Comparison of ENCODE assay signal across 8 cellular contexts in the genomic region with DNA sequence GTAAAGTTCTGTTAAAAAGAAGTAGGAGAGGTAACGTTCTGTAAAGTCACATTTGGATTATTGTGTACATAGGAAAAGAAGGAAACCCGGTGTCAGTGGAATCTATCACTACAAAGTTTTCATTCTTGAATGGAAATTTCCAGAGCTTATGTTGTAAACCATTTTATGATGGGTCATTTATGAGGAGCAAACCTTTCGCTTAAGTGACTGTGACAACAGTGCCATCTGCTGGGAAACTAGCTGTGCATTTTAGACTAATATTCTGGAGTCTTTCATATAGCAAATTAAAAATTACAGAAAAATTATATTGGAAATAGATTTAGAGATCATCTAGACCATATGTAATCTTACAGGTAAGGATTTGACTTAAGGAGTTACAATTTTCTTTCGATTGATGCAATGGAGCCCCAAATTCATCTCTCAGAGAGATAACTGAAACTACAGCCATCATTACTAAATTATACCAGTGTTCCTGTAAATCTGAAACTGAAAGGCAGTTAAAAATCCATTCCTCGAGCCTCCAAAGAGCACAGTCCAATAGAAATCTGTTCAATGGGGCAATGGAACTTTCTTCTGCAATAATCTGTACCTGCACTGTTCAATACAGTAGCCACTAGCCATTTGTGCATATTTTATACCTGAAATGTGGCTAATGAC. TPM values are rescaled to one million over a fixed set of nuclear protein-coding genes. Genes with fewer than 3 reads are reported as not detected.
DNase-seq lines count a peak whose midpoint lies in the region; ATAC-seq, FAIRE-seq and TF ChIP-seq lines count a peak whose summit lies in the region.

No MANE protein-coding gene starts in this region.

- H3K27me3 ChIP-seq in pancreas, result no peaks in the 10 kb centered on the region

- whole genome bisulfite sequencing in pancreas, 2 donors, result 12 to 14% methylated on average over 5 of the region's 5 CpGs

- no peaks in the 10 kb centered on the region for H3K36me3 Mint-ChIP-seq in activated CD4-positive, alpha-beta T cell treated with anti-CD3 and anti-CD28 coated beads, Interleukin-2, amount 10 ng/mL, durations not matched to agents 24 days and 14 days (ENCODE audit: low read depth)

- ATAC-seq in GM18867 (IDR thresholded peaks at IDR 0.05; ENCODE audit: unreplicated experiment) (peak; percentile 62), pancreas (peak in 3 of 4 donors; percentile 57 to 67 (median 61)), GM18858 (IDR thresholded peaks at IDR 0.05; ENCODE audit: unreplicated experiment) (no peak), GM18498 (IDR thresholded peaks at IDR 0.05; ENCODE audit: unreplicated experiment) (no peak)

- intact Hi-C loops in activated CD4-positive, alpha-beta T cell treated with anti-CD3 and anti-CD28 coated beads, Interleukin-2, amount 10 ng/mL, durations not matched to agents 24 days and 14 days (cut with micrococcal nuclease), result loop anchor here (1.0 to 10.0 kb wide), 4 partner anchors 40 to 1208 kb away; no protein-coding TSS in a partner anchor
- intact Hi-C loops in pancreas (cut with DNase I), result no loop called here

- no peaks in the 10 kb centered on the region for H3K4me1 ChIP-seq in pancreas

- H3K4me1 Mint-ChIP-seq in activated CD4-positive, alpha-beta T cell treated with anti-CD3 and anti-CD28 coated beads, Interleukin-2, amount 10 ng/mL, durations not matched to agents 24 days and 14 days, result no peaks in the 10 kb centered on the region

- H3K27me3 Mint-ChIP-seq in activated CD4-positive, alpha-beta T cell treated with anti-CD3 and anti-CD28 coated beads, Interleukin-2, amount 10 ng/mL, durations not matched to agents 24 days and 14 days, result no peaks in the 10 kb centered on the region

- FAIRE-seq in pancreas (lab: Jason Lieb, UNC), result peak; percentile 97

- no peak overlapping the region for H3K4me3 ChIP-seq in pancreas

- H3K9me3 Mint-ChIP-seq in activated CD4-positive, alpha-beta T cell treated with anti-CD3 and anti-CD28 coated beads, Interleukin-2, amount 10 ng/mL, durations not matched to agents 24 days and 14 days, result no peaks in the 10 kb centered on the region

- no peaks in the 10 kb centered on the region for H3K36me3 ChIP-seq in pancreas

- TF ChIP-seq CTCF in C4-2B (conservative IDR thresholded peaks at IDR 0.05) (peak; percentile 74), pancreas (IDR thresholded peaks at IDR 0.05) (peak in 3 of 4 donors; percentile 18 to 27 (median 26))

- H3K4me3 Mint-ChIP-seq in activated CD4-positive, alpha-beta T cell treated with anti-CD3 and anti-CD28 coated beads, Interleukin-2, amount 10 ng/mL, durations not matched to agents 24 days and 14 days, result no peak overlapping the region

- H3K27ac ChIP-seq in C4-2B (no peak overlapping the region), pancreas (no peak overlapping the region)

- DNase-seq in NCI-H2171 treated with DMSO at 0.1 percent for 48 hours (lab: John Stamatoyannopoulos, UW) (peak; percentile 56), fibroblast of peridontal ligament (ENCODE audit: extremely low read depth) (peak; percentile 70), pancreas (peak in 1 of 6 donors; percentile 21)
- DNase-seq in activated CD4-positive, alpha-beta T cell treated with anti-CD3 and anti-CD28 coated beads, Interleukin-2, amount 10 ng/mL, durations not matched to agents 24 days and 14 days, result peak; percentile 80

- no peaks in the 10 kb centered on the region for H3K9me3 ChIP-seq in pancreas

- no peak overlapping the region for H3K27ac Mint-ChIP-seq in activated CD4-positive, alpha-beta T cell treated with anti-CD3 and anti-CD28 coated beads, Interleukin-2, amount 10 ng/mL, durations not matched to agents 24 days and 14 days

RNA-seq across cellular contexts. Expression of a gene that starts 26.9 kb away (rescaled TPM):
- 0.24 and 0.33 TPM in 2 replicates for total RNA-seq in activated CD4-positive, alpha-beta T cell treated with anti-CD3 and anti-CD28 coated beads, Interleukin-2, amount 10 ng/mL, durations not matched to agents 24 days and 14 days
- 1 to 10 TPM; 1.5 to 7.8 (median 2.3) TPM for total RNA-seq in pancreas
- 10 to 100 TPM in 1 of 2 donors, 1 to 10 TPM in 1; 5.7 to 41.7 TPM for polyA plus RNA-seq in pancreas

Comparison
In these comparisons a context has a peak if more than half of its experiments do, and no peak if none do; other contexts are left out.
1. ATAC-seq: peak in GM18867 (single experiment) and pancreas (3 of 4); none in GM18858 (single experiment) and GM18498 (single experiment).